ENCODE assay signal across 15 cellular contexts in the genomic region with DNA sequence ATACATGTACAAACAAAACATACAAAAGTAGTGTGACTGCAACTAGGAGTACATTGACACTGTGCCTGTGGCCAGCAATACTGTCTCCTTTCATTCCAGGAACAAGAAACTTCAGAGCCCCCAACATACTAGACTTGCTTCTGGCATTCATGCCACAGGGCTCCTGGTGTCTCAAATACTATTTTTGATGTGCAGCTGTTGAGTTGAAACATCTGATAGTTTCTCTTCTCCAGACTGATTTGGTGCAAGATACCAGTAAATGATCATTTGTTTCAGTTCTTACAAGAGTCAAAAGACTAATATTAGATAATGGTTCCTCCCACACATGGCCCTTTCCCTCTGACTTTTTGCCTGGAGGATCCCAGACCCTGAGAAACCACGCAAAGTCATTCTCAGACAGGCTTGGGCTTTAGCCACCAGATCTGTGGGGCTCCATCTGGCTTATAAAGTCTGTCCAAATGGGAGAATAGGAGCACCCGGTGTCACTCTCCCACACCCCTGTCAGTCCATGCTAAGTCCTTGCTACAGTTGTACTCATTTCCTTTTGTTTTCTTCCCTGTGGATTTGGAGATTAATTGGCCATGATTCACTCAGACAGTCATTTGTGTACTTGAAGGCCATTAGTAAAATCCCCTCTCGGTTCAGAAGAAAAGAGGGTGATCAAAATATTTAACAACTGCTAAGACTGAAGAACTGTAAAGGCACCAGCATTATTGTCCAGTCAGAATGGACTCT.
DNase-seq lines count a peak whose midpoint lies in the region; ATAC-seq and TF ChIP-seq lines count a peak whose summit lies in the region.
"Had no signal": no experiment of that assay in that cellular context is flagged by ENCODE, and none has a peak within 500 bp of the region (broad histone marks: within the 10 kb centered on the region; RNA-seq: fewer than 3 reads in every experiment).

No MANE protein-coding gene starts in this region.

- peak overlapping the region; percentile 24 to 48 (median 38) for H3K27ac ChIP-seq in gastrocnemius medialis
- no peak overlapping the region for H3K27ac ChIP-seq in right lobe of liver
- H3K27ac ChIP-seq: KMS-11, parathyroid adenoma had no signal

- H3K4me1 ChIP-seq in gastrocnemius medialis (peaks cover 53 to 61% of the 10 kb centered on the region in 2 donors), right lobe of liver (no peaks in the 10 kb centered on the region)
- H3K4me1 ChIP-seq: parathyroid adenoma had no signal

- H3K4me3 ChIP-seq in GM06990 (replicated peaks; ENCODE audit: low read depth, low read length): no peak overlapping the region
- H3K4me3 ChIP-seq in foreskin fibroblast (ENCODE audit: low read depth in 1 of 2, low read length in 2 of 2): no peak overlapping the region
- H3K4me3 ChIP-seq in gastrocnemius medialis: no peak overlapping the region
- H3K4me3 ChIP-seq in right lobe of liver: no peak overlapping the region

- TF ChIP-seq POLR2A in gastrocnemius medialis (IDR thresholded peaks at IDR 0.05): no peak
- no peak for TF ChIP-seq POLR2A in right lobe of liver (IDR thresholded peaks at IDR 0.05)

- no peaks in the 10 kb centered on the region for H3K27me3 ChIP-seq in GM06990 (replicated peaks; ENCODE audit: control insufficient read depth, insufficient read depth, low read length)
- H3K27me3 ChIP-seq in gastrocnemius medialis: no peaks in the 10 kb centered on the region
- H3K27me3 ChIP-seq in right lobe of liver: no peaks in the 10 kb centered on the region

- intact Hi-C loops in gastrocnemius medialis (cut with DNase I; ENCODE audit: low total_unique reads) (no loop called here), right lobe of liver (cut with DNase I) (no loop called here)

- ATAC-seq in gastrocnemius medialis: no peak
- no peak for ATAC-seq in GM19395 (IDR thresholded peaks at IDR 0.05; ENCODE audit: unreplicated experiment)
- no peak for ATAC-seq in right lobe of liver

- DNase-seq in GM06990 (ENCODE audit: extremely low read depth, insufficient read length) (peak; percentile 26), RPMI7951 (ENCODE audit: low read depth) (peak; percentile 74), foreskin fibroblast (peak; percentile 71 to 77), gastrocnemius medialis (no peak), SIG-M5 treated with dmso at 0.1 percent for 504 hours (lab: John Stamatoyannopoulos, UW; ENCODE audit: unreplicated experiment) (no peak), right lobe of liver (no peak)
- no peak for DNase-seq in stimulated activated CD4-positive, alpha-beta T cell treated with anti-CD3 and anti-CD28 coated beads, Interleukin-1b, Interleukin-23, amount 100 ng/mL, for 48 hours
- DNase-seq: activated CD4-positive, alpha-beta T cell treated with anti-CD3 and anti-CD28 coated beads for 48 hours; CD4-positive, CD25-positive, alpha-beta regulatory T cell; endodermal cell; NCI-H2081; stimulated activated CD4-positive, alpha-beta T cell treated with anti-CD3 and anti-CD28 coated beads, Interleukin-4, amount 100 ng/mL, for 1 hour had no signal

- WGBS in right lobe of liver (ENCODE audit: insufficient coverage, low coverage, low lambda C conversion rate, missing lambda C conversion rate): 48% methylated on average over 2 of the region's 3 CpGs

- TF ChIP-seq CTCF in GM06990 (IDR thresholded peaks at IDR 0.05; ENCODE audit: insufficient read depth, low read length, poor library complexity, severe bottlenecking) (no peak), foreskin fibroblast (IDR thresholded peaks at IDR 0.05; ENCODE audit: low read depth, low read length) (no peak), gastrocnemius medialis (IDR thresholded peaks at IDR 0.05 in 4 of 5, conservative IDR thresholded peaks at IDR 0.05 in 1 of 5) (no peak), right lobe of liver (IDR thresholded peaks at IDR 0.05) (no peak)

- in situ Hi-C loops in gastrocnemius medialis (cut with MboI; ENCODE audit: low sequenced_read_pairs in 4 of 4): no loop called here

- H3K36me3 ChIP-seq in GM06990 (ENCODE audit: control insufficient read depth, insufficient read depth, low read length): no peaks in the 10 kb centered on the region
- H3K36me3 ChIP-seq in gastrocnemius medialis: no peaks in the 10 kb centered on the region
- no peaks in the 10 kb centered on the region for H3K36me3 ChIP-seq in right lobe of liver

- H3K9me3 ChIP-seq in gastrocnemius medialis: no peaks in the 10 kb centered on the region
- H3K9me3 ChIP-seq in right lobe of liver: no peaks in the 10 kb centered on the region

Comparison
In these comparisons a context has a peak if more than half of its experiments do, and no peak if none do; other contexts are left out.
1. DNase-seq: peak in GM06990 (single experiment), RPMI7951 (single experiment) and foreskin fibroblast (2 of 2); none in gastrocnemius medialis (0 of 2), SIG-M5 treated with dmso at 0.1 percent for 504 hours (single experiment), right lobe of liver (0 of 3) and stimulated activated CD4-positive, alpha-beta T cell treated with anti-CD3 and anti-CD28 coated beads, Interleukin-1b, Interleukin-23, amount 100 ng/mL, for 48 hours (single experiment).
2. H3K27ac ChIP-seq: peak in gastrocnemius medialis (4 of 4); none in right lobe of liver (0 of 3).